In the genomic region with DNA sequence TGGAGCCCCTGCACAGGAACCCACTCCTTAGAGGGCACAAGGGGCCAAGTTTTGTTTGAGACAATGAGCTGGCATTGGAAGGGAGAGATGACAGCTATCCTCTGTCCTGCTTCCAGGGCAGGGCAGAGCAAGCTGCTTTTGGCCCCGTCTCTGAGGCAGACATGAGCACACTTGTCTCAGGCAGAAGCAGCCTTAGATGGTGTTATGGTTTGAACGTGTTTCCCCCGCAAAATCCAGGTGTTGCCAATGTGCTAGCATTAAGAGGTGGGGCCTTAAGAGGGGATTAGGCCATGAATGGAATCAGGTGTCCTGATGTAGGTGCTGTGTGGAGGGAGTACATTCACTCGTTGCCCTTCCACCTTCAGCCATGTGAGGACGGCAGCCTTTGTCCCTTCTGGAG, we compare ENCODE assay signal across 23 cellular contexts. TPM values are rescaled to one million over a fixed set of nuclear protein-coding genes. Genes with fewer than 3 reads are reported as not detected.
"Had no signal": no experiment of that assay in that cellular context is flagged by ENCODE, and none has a peak within 500 bp of the region (broad histone marks: within the 10 kb centered on the region; RNA-seq: fewer than 3 reads in every experiment).

No MANE protein-coding gene starts in this region.

- H3K4me3 ChIP-seq: esophagus muscularis mucosa, heart left ventricle, upper lobe of right lung had no signal

- H3K4me3 Mint-ChIP-seq: activated naive CD8-positive, alpha-beta T cell treated with anti-CD3 and anti-CD28 coated beads, Interleukin-2, amount 50 U/mL, for 24 hours; endodermal cell; natural killer cell had no signal

- H3K27ac ChIP-seq: esophagus muscularis mucosa, heart left ventricle, upper lobe of right lung, VCaP had no signal

- H3K27me3 ChIP-seq: upper lobe of right lung had no signal

- H3K36me3 ChIP-seq: esophagus muscularis mucosa, heart left ventricle, upper lobe of right lung had no signal

- H3K9me3 ChIP-seq: esophagus muscularis mucosa, heart left ventricle, upper lobe of right lung had no signal

- H3K27ac Mint-ChIP-seq: activated naive CD8-positive, alpha-beta T cell treated with anti-CD3 and anti-CD28 coated beads, Interleukin-2, amount 50 U/mL, for 24 hours; endodermal cell; natural killer cell had no signal

- H3K9me3 Mint-ChIP-seq: activated naive CD8-positive, alpha-beta T cell treated with anti-CD3 and anti-CD28 coated beads, Interleukin-2, amount 50 U/mL, for 24 hours; endodermal cell; natural killer cell had no signal

- DNase-seq: activated CD4-positive, alpha-beta T cell treated with anti-CD3 and anti-CD28 coated beads for 1 hour; activated CD4-positive, alpha-beta T cell treated with anti-CD3 and anti-CD28 coated beads, Interleukin-2, amount 50 U/mL, for 4 hours; activated naive CD4-positive, alpha-beta T cell treated with Interleukin-2 at 50 U/mL for 16 hours; activated naive CD8-positive, alpha-beta T cell treated with anti-CD3 and anti-CD28 coated beads, Interleukin-2, amount 50 U/mL, for 24 hours; activated T-cell treated with anti-CD3 and anti-CD28 coated beads for 4 hours; aorta; dermis blood vessel endothelial cell; endodermal cell; foreskin fibroblast; heart left ventricle; natural killer cell; retina; small intestine; stimulated activated CD4-positive, alpha-beta T cell treated with anti-CD3 and anti-CD28 coated beads, Interleukin-4, amount 100 ng/mL, for 4 hours; stimulated activated CD8-positive, alpha-beta memory T cell treated with anti-CD3 and anti-CD28 coated beads, Interleukin-4, amount 100 ng/mL, for 48 hours; stimulated activated naive CD4-positive, alpha-beta T cell treated with Interleukin-2 at 50 U/mL for 16 hours; upper lobe of right lung had no signal

- H3K4me1 Mint-ChIP-seq: activated naive CD8-positive, alpha-beta T cell treated with anti-CD3 and anti-CD28 coated beads, Interleukin-2, amount 50 U/mL, for 24 hours; natural killer cell had no signal

- H3K4me1 ChIP-seq: esophagus muscularis mucosa, heart left ventricle, upper lobe of right lung had no signal

- ATAC-seq: activated naive CD8-positive, alpha-beta T cell treated with anti-CD3 and anti-CD28 coated beads, Interleukin-2, amount 50 U/mL, for 24 hours; heart left ventricle; left lobe of liver; natural killer cell; upper lobe of right lung had no signal

RNA-seq across cellular contexts. Expression of a gene that starts 2.5 kb away (rescaled TPM):
- total RNA-seq: aorta; dermis blood vessel endothelial cell; endodermal cell; heart left ventricle; left lobe of liver; lung microvascular endothelial cell; mucosa of gallbladder; natural killer cell; T-helper 1 cell treated with Interleukin-12 subunit alpha and Interleukin-12 subunit beta and Interleukin-4 antibody, amounts not matched to agents 30 ng/mL and 1 ng/mL, for 36 hours; upper lobe of right lung had no signal
- polyA plus RNA-seq: aorta had no signal

RNA-seq across cellular contexts. Expression of a gene that starts 49.0 kb away (rescaled TPM):
- total RNA-seq: dermis blood vessel endothelial cell; lung microvascular endothelial cell; T-helper 1 cell treated with Interleukin-12 subunit alpha and Interleukin-12 subunit beta and Interleukin-4 antibody, amounts not matched to agents 30 ng/mL and 1 ng/mL, for 36 hours had no signal
